Comparison of ENCODE assay signal across 12 cellular contexts in genomic region chr1:241600496-241600901, GRCh38. TPM values are rescaled to one million over a fixed set of nuclear protein-coding genes. Genes with fewer than 3 reads are reported as not detected.
DNase-seq lines count a peak whose midpoint lies in the region; ATAC-seq, FAIRE-seq and TF ChIP-seq lines count a peak whose summit lies in the region.
"Had no signal": no experiment of that assay in that cellular context is flagged by ENCODE, and none has a peak within 500 bp of the region (broad histone marks: within the 10 kb centered on the region; RNA-seq: fewer than 3 reads in every experiment).

No MANE protein-coding gene starts in this region.

- DNase-seq in A549 (ENCODE audit: low read depth in 1 of 2, low spot score in 1 of 2) (no peak), NOMO-1 treated with dmso at 0.1 percent for 144 hours (lab: John Stamatoyannopoulos, UW; ENCODE audit: unreplicated experiment) (peak; percentile 9), NCI-H748 treated with DMSO at 0.1 percent for 48 hours (lab: John Stamatoyannopoulos, UW) (no peak), left ventricle myocardium superior (no peak), Ammon's horn (ENCODE audit: low spot score) (no peak)
- DNase-seq in stimulated activated CD4-positive, alpha-beta T cell treated with anti-CD3 and anti-CD28 coated beads, Interleukin-4, amount 100 ng/mL, for 24 hours, result no peak
- DNase-seq: activated CD4-positive, alpha-beta memory T cell treated with anti-CD3 and anti-CD28 coated beads for 36 hours; esophagus squamous epithelium had no signal

- TF ChIP-seq RAD21 in A549 (conservative IDR thresholded peaks at IDR 0.05 in 1 of 2, IDR thresholded peaks at IDR 0.05 in 1 of 2), result no peak

- ATAC-seq in A549 (no peak; a peak in 1 of 6 replicates), GM18870 (IDR thresholded peaks at IDR 0.05; ENCODE audit: unreplicated experiment) (peak; percentile 91), HG02852 (IDR thresholded peaks at IDR 0.05; ENCODE audit: unreplicated experiment) (peak; percentile 83), left ventricle myocardium superior (no peak)

- H3K27ac ChIP-seq in A549, result peak overlapping the region; percentile 39 to 67; a peak in 4 of 6 replicates
- H3K27ac ChIP-seq: esophagus squamous epithelium, thoracic aorta had no signal

- TF ChIP-seq POLR2A in A549 (IDR thresholded peaks at IDR 0.05; ENCODE audit: low read length), result no peak

- POLR2A ChIA-PET in A549 (lab: Yijun Ruan, JAX), result no interaction called here

- intact Hi-C loops in left ventricle myocardium superior (cut with micrococcal nuclease), result no loop called here

- peak overlapping the region; percentile 20; the same call in 2 of the 3 replicates for H3K4me2 ChIP-seq in A549

- FAIRE-seq in A549 (lab: Jason Lieb, UNC), result no peak

- 13% methylated on average over 2 of the region's 2 CpGs for WGBS in A549 (ENCODE audit: missing lambda C conversion rate)

- CTCF ChIA-PET in A549 (lab: Yijun Ruan, JAX), result interaction anchor here (1.0 kb wide), 1 partner anchor 10 kb away, joined by 4 read pairs; no protein-coding TSS in a partner anchor

- no peaks in the 10 kb centered on the region for H3K9me3 ChIP-seq in A549
- H3K9me3 ChIP-seq: BLaER1 treated with 17β-estradiol and CSF1 and Interleukin-3, amounts not matched to agents 10 nM and 100 nM; esophagus squamous epithelium; thoracic aorta had no signal

- peaks cover 31% of the 10 kb centered on the region for H3K4me1 ChIP-seq in A549

- TF ChIP-seq CTCF in A549 (IDR thresholded peaks at IDR 0.05), result no peak

- no peak overlapping the region for H3K4me3 ChIP-seq in A549
- H3K4me3 ChIP-seq: BLaER1 treated with 17β-estradiol and CSF1 and Interleukin-3, amounts not matched to agents 10 nM and 100 nM; esophagus squamous epithelium; thoracic aorta had no signal

- no peak for TF ChIP-seq EP300 in A549 (IDR thresholded peaks at IDR 0.05)

TF ChIP-seq in A549, 52 proteins besides CTCF, POLR2A, EP300 and RAD21:
- no peak for TF ChIP-seq PBX3 (IDR thresholded peaks at IDR 0.05)
- no peak for TF ChIP-seq FOSL2 (IDR thresholded peaks at IDR 0.05)
- TF ChIP-seq FOSL2 (CRISPR knock-in tag; IDR thresholded peaks at IDR 0.05), result peak; percentile 59; the same call in 1 of the 2 replicates
TF ChIP-seq in A549: peak in this region for 1.

RNA-seq across cellular contexts. Expression of gene CHML, which starts 39.7 kb away (rescaled TPM):
- polyA plus RNA-seq in A549 (2011; rRNA removed) (12.5 and 15.2 TPM in 2 replicates), A549 (2017; fragmentation: RNase III; extraction: RNeasy Plus Mini Kit Qiagen cat#74134 plus additional on column Dnase treatment) (8.8 to 12.6 TPM (median 10.2 TPM) in 3 replicates)
- polyA plus RNA-seq in A549 (2012; cell fraction: cytosol; rRNA removed), result 4.0 and 6.5 TPM in 2 replicates
- polyA plus RNA-seq in A549 (2012; cell fraction: nucleus; rRNA removed), result 6.5 and 7.5 TPM in 2 replicates
- polyA minus RNA-seq in A549 (2011; rRNA and poly(A)+ RNA removed), result 33.7 and 40.7 TPM in 2 replicates
- 6.0 TPM for total RNA-seq in left ventricle myocardium superior

RNA-seq across cellular contexts. Expression of gene OPN3, which starts 39.7 kb away (rescaled TPM):
- polyA plus RNA-seq in A549 (2011; rRNA removed), result 119 and 144 TPM in 2 replicates
- 26.3 and 36.6 TPM in 2 replicates for polyA plus RNA-seq in A549 (2012; cell fraction: cytosol; rRNA removed)
- 14.0 TPM in 2 replicates for polyA plus RNA-seq in A549 (2012; cell fraction: nucleus; rRNA removed)
- 41.0 to 52.4 TPM (median 41.6 TPM) in 3 replicates for polyA plus RNA-seq in A549 (2017; fragmentation: RNase III; extraction: RNeasy Plus Mini Kit Qiagen cat#74134 plus additional on column Dnase treatment)
- polyA minus RNA-seq in A549 (2011; rRNA and poly(A)+ RNA removed), result 35.1 and 38.8 TPM in 2 replicates
- 4.3 TPM for total RNA-seq in left ventricle myocardium superior

RNA-seq across cellular contexts. Expression of gene WDR64, which starts 51.6 kb away (rescaled TPM):
- polyA plus RNA-seq in A549 (2011; rRNA removed) (not detected in 2 replicates), A549 (2017; fragmentation: RNase III; extraction: RNeasy Plus Mini Kit Qiagen cat#74134 plus additional on column Dnase treatment) (0.03 TPM in 1 of 3 replicates, not detected in the others)
- polyA plus RNA-seq in A549 (2012; cell fraction: cytosol; rRNA removed), result not detected in 2 replicates
- polyA plus RNA-seq in A549 (2012; cell fraction: nucleus; rRNA removed), result not detected in 2 replicates
- polyA minus RNA-seq in A549 (2011; rRNA and poly(A)+ RNA removed), result 0.37 TPM in 1 of 2 replicates, not detected in the other
- not detected for total RNA-seq in left ventricle myocardium superior
- total RNA-seq: activated CD4-positive, alpha-beta memory T cell treated with anti-CD3 and anti-CD28 coated beads for 36 hours; esophagus squamous epithelium; thoracic aorta had no signal

Comparison
In these comparisons a context has a peak if more than half of its experiments do, and no peak if none do; other contexts are left out.
1. ATAC-seq: peak in GM18870 (single experiment) and HG02852 (single experiment); none in A549 (0 of 2) and left ventricle myocardium superior (single experiment).